In genomic region chr9:111661802-111662491, GRCh38 we compare ENCODE assay signal across 8 cellular contexts. TPM values are rescaled to one million over a fixed set of nuclear protein-coding genes. Genes with fewer than 3 reads are reported as not detected.
DNase-seq lines count a peak whose midpoint lies in the region; ATAC-seq lines count a peak whose summit lies in the region.

No MANE protein-coding gene starts in this region.

- no peak overlapping the region; the same call in 1 of the 2 replicates for H3K27ac ChIP-seq in HUES6 (ENCODE audit: low read depth, low read length)
- peak overlapping the region; percentile 60 for H3K27ac ChIP-seq in skeletal muscle tissue (ENCODE audit: low read depth, low read length)

- H3K36me3 ChIP-seq in HUES6 (ENCODE audit: control insufficient read depth, insufficient read depth, low read length) = peaks cover 5% of the 10 kb centered on the region
- H3K36me3 ChIP-seq in skeletal muscle tissue (ENCODE audit: control insufficient read depth in 3 of 3, insufficient read depth in 3 of 3, low read length in 3 of 3) = no peaks in the 10 kb centered on the region

- in situ Hi-C loops in T47D (cut with HindIII; ENCODE audit: low pct_unique_long_range_greater_than_20kb, low sequenced_read_pairs) = no loop called here

- H3K9ac ChIP-seq in HUES6 (ENCODE audit: low read length) = peak overlapping the region; percentile 78
- H3K9ac ChIP-seq in skeletal muscle tissue (ENCODE audit: low read depth in 1 of 3, low read length in 3 of 3) = peak overlapping the region; percentile 66 to 77 (median 68)

- peak overlapping the region; percentile 95 for H3K4me3 ChIP-seq in HUES6 (ENCODE audit: low read depth, low read length)
- H3K4me3 ChIP-seq in skeletal muscle tissue (ENCODE audit: low read length in 3 of 3) = peak overlapping the region; percentile 77 to 82 (median 80)

- H3K9me3 ChIP-seq in HUES6 (ENCODE audit: control insufficient read depth, insufficient read depth, low read depth, low read length) (no peaks in the 10 kb centered on the region), skeletal muscle tissue (ENCODE audit: control insufficient read depth in 3 of 3, low read length in 3 of 3) (no peaks in the 10 kb centered on the region)

- DNase-seq in Daoy (ENCODE audit: low read depth) = peak; percentile 48
- peak; percentile 2 for DNase-seq in T-helper 22 cell (ENCODE audit: low read depth)
- DNase-seq in T47D (ENCODE audit: low read depth in 1 of 2, low spot score in 1 of 2) = peak; percentile 53 to 68
- DNase-seq in iPS-NIHi11 (ENCODE audit: low spot score) = peak; percentile 62
- DNase-seq in GDM1 (lab: John Stamatoyannopoulos, UW) = no peak

- peaks cover 15% of the 10 kb centered on the region for H3K4me1 ChIP-seq in HUES6 (ENCODE audit: control insufficient read depth, insufficient read depth, low read length)
- peaks cover 7 to 17% (median 16%) of the 10 kb centered on the region in 3 donors for H3K4me1 ChIP-seq in skeletal muscle tissue (ENCODE audit: control insufficient read depth in 3 of 3, insufficient read depth in 3 of 3, low read length in 3 of 3)

- ATAC-seq in GM21447 (IDR thresholded peaks at IDR 0.05; ENCODE audit: unreplicated experiment) = peak; percentile 35

- peaks cover 5% of the 10 kb centered on the region; the same call in 1 of the 2 replicates for H3K27me3 ChIP-seq in HUES6 (ENCODE audit: control insufficient read depth, insufficient read depth, low read length)
- H3K27me3 ChIP-seq in skeletal muscle tissue (ENCODE audit: control insufficient read depth in 3 of 3, insufficient read depth in 3 of 3, low read length in 3 of 3) = no peaks in the 10 kb centered on the region

RNA-seq across cellular contexts. Expression of gene GNG10, which starts 0.5 kb away (rescaled TPM):
- total RNA-seq in Daoy (2014; rRNA removed; shearing (Covaris generic)) = 140 and 158 TPM in 2 replicates
- total RNA-seq in skeletal muscle tissue = 20.9 TPM

RNA-seq across cellular contexts. Expression of gene DNAJC25, which starts 30.8 kb away (rescaled TPM):
- total RNA-seq in Daoy (2014; rRNA removed; shearing (Covaris generic)) = 19.5 and 22.5 TPM in 2 replicates
- 2.1 TPM for total RNA-seq in skeletal muscle tissue
